Comparison of ENCODE assay signal across 8 cellular contexts in genomic region chr9:137028281-137029057, GRCh38. TPM values are rescaled to one million over a fixed set of nuclear protein-coding genes. Genes with fewer than 3 reads are reported as not detected.
DNase-seq lines count a peak whose midpoint lies in the region; ATAC-seq and TF ChIP-seq lines count a peak whose summit lies in the region.

No MANE protein-coding gene starts in this region.

- ATAC-seq in omental fat pad (ENCODE audit: low FRiP score): peak; percentile 17

- H3K36me3 Mint-ChIP-seq in glutamatergic neuron (ENCODE audit: unreplicated experiment) (no peaks in the 10 kb centered on the region), type B pancreatic cell (no peaks in the 10 kb centered on the region)

- H3K27me3 Mint-ChIP-seq in glutamatergic neuron (ENCODE audit: unreplicated experiment) (peaks cover 14% of the 10 kb centered on the region), type B pancreatic cell (no peaks in the 10 kb centered on the region)

- peak; percentile 66 to 83 (median 74) for DNase-seq in NCI-H1417 (lab: John Stamatoyannopoulos, UW)
- DNase-seq in NCI-H1417 treated with DMSO at 0.1 percent for 48 hours (lab: John Stamatoyannopoulos, UW): no peak
- DNase-seq in HT1080 (ENCODE audit: low read depth): peak; percentile 37
- DNase-seq in RPMI7951 (ENCODE audit: low read depth): peak; percentile 46
- DNase-seq in activated naive CD4-positive, alpha-beta T cell treated with Interleukin-2 at 50 U/mL for 16 hours: peak; percentile 71
- peak; percentile 76 for DNase-seq in glutamatergic neuron
- no peak for DNase-seq in omental fat pad (ENCODE audit: low spot score)
- no peak for DNase-seq in type B pancreatic cell (ENCODE audit: extremely low spot score, unreplicated experiment)

- H3K27ac Mint-ChIP-seq in glutamatergic neuron (ENCODE audit: unreplicated experiment) (no peak overlapping the region), type B pancreatic cell (no peak overlapping the region)

- H3K4me3 Mint-ChIP-seq in glutamatergic neuron (ENCODE audit: unreplicated experiment) (peak overlapping the region; percentile 42), type B pancreatic cell (peak overlapping the region; percentile 80)

- no peak for TF ChIP-seq CTCF in glutamatergic neuron (IDR thresholded peaks at IDR 0.05; ENCODE audit: partially characterized antibody, unreplicated experiment)
- TF ChIP-seq CTCF in omental fat pad (IDR thresholded peaks at IDR 0.05): no peak
- TF ChIP-seq CTCF in type B pancreatic cell (conservative IDR thresholded peaks at IDR 0.05): no peak

- peaks cover 3% of the 10 kb centered on the region for H3K9me3 Mint-ChIP-seq in glutamatergic neuron (ENCODE audit: unreplicated experiment)
- no peaks in the 10 kb centered on the region for H3K9me3 Mint-ChIP-seq in type B pancreatic cell

- H3K4me1 Mint-ChIP-seq in glutamatergic neuron (ENCODE audit: low read depth, unreplicated experiment) (peaks cover 3% of the 10 kb centered on the region), type B pancreatic cell (ENCODE audit: unreplicated experiment) (no peaks in the 10 kb centered on the region)

RNA-seq across cellular contexts. Expression of gene ABCA2, which starts 0.4 kb away (rescaled TPM):
- total RNA-seq in HT1080 (2014; rRNA removed; shearing (Covaris generic)): 7.5 and 9.0 TPM in 2 replicates
- 20.2 and 25.6 TPM in 2 replicates for polyA plus RNA-seq in HT1080 (2015; cell fraction: cytosol; rRNA removed)
- 83.6 and 95.5 TPM in 2 replicates for polyA plus RNA-seq in HT1080 (2015; cell fraction: nucleus; rRNA removed)
- 4.1 and 10.8 TPM in 2 replicates for total RNA-seq in RPMI7951 (2014; rRNA removed; shearing (Covaris generic))
- total RNA-seq in glutamatergic neuron (ENCODE audit: unreplicated experiment): 70.7 TPM
- total RNA-seq in omental fat pad: 10 to 100 TPM; 15.4 to 31.5 (median 25.9) TPM
- total RNA-seq in type B pancreatic cell (ENCODE audit: low replicate concordance): 44.7 and 47.7 TPM in 2 replicates

RNA-seq across cellular contexts. Expression of gene FUT7, which starts 3.4 kb away (rescaled TPM):
- not detected in 2 replicates for total RNA-seq in HT1080 (2014; rRNA removed; shearing (Covaris generic))
- polyA plus RNA-seq in HT1080 (2015; cell fraction: cytosol; rRNA removed): not detected in 2 replicates
- not detected in 2 replicates for polyA plus RNA-seq in HT1080 (2015; cell fraction: nucleus; rRNA removed)
- not detected in 2 replicates for total RNA-seq in RPMI7951 (2014; rRNA removed; shearing (Covaris generic))
- total RNA-seq in glutamatergic neuron (ENCODE audit: unreplicated experiment) (0.20 TPM), omental fat pad (1 to 10 TPM in 1 of 4 donors, under 1 TPM in 2, not detected in 1; 0.19 to 3.6 (median 0.31) TPM), type B pancreatic cell (ENCODE audit: low replicate concordance) (not detected in 2 replicates)

RNA-seq across cellular contexts. Expression of gene NPDC1, which starts 17.5 kb away (rescaled TPM):
- total RNA-seq in HT1080 (2014; rRNA removed; shearing (Covaris generic)): 31.5 and 39.2 TPM in 2 replicates
- 45.7 and 49.5 TPM in 2 replicates for polyA plus RNA-seq in HT1080 (2015; cell fraction: cytosol; rRNA removed)
- polyA plus RNA-seq in HT1080 (2015; cell fraction: nucleus; rRNA removed): 127 and 134 TPM in 2 replicates
- total RNA-seq in RPMI7951 (2014; rRNA removed; shearing (Covaris generic)): 0.60 and 1.6 TPM in 2 replicates
- total RNA-seq in glutamatergic neuron (ENCODE audit: unreplicated experiment) (260 TPM), omental fat pad (10 to 100 TPM; 37.2 to 70.5 (median 58.5) TPM), type B pancreatic cell (ENCODE audit: low replicate concordance) (68.0 and 70.3 TPM in 2 replicates)

RNA-seq across cellular contexts. Expression of gene ENTPD2, which starts 25.4 kb away (rescaled TPM):
- not detected in 2 replicates for total RNA-seq in HT1080 (2014; rRNA removed; shearing (Covaris generic))
- polyA plus RNA-seq in HT1080 (2015; cell fraction: cytosol; rRNA removed): not detected in 2 replicates
- polyA plus RNA-seq in HT1080 (2015; cell fraction: nucleus; rRNA removed): not detected in 2 replicates
- total RNA-seq in RPMI7951 (2014; rRNA removed; shearing (Covaris generic)): not detected in 2 replicates
- total RNA-seq in glutamatergic neuron (ENCODE audit: unreplicated experiment) (0.69 TPM), omental fat pad (under 1 TPM in 3 of 4 donors, not detected in 1; 0.25 to 0.72 (median 0.28) TPM), type B pancreatic cell (ENCODE audit: low replicate concordance) (3.3 and 6.4 TPM in 2 replicates)

RNA-seq across cellular contexts. Expression of gene CLIC3, which starts 32.1 kb away (rescaled TPM):
- total RNA-seq in HT1080 (2014; rRNA removed; shearing (Covaris generic)): 1.0 and 1.7 TPM in 2 replicates
- polyA plus RNA-seq in HT1080 (2015; cell fraction: cytosol; rRNA removed): 21.2 and 23.5 TPM in 2 replicates
- polyA plus RNA-seq in HT1080 (2015; cell fraction: nucleus; rRNA removed): 7.2 and 12.2 TPM in 2 replicates
- 0.68 and 1.7 TPM in 2 replicates for total RNA-seq in RPMI7951 (2014; rRNA removed; shearing (Covaris generic))
- not detected for total RNA-seq in glutamatergic neuron (ENCODE audit: unreplicated experiment)
- 1 to 10 TPM in 3 of 4 donors, under 1 TPM in 1; 0.95 to 9.7 (median 4.7) TPM for total RNA-seq in omental fat pad
- 38.6 and 63.3 TPM in 2 replicates for total RNA-seq in type B pancreatic cell (ENCODE audit: low replicate concordance)

Comparison
In these comparisons a context has a peak if more than half of its experiments do, and no peak if none do; other contexts are left out.
1. DNase-seq: peak in NCI-H1417 (3 of 3), HT1080 (single experiment), RPMI7951 (single experiment), activated naive CD4-positive, alpha-beta T cell treated with Interleukin-2 at 50 U/mL for 16 hours (single experiment) and glutamatergic neuron (single experiment); none in NCI-H1417 treated with DMSO at 0.1 percent for 48 hours (single experiment), omental fat pad (single experiment) and type B pancreatic cell (single experiment).
2. RNA of gene NPDC1, which starts 17.5 kb away (total RNA-seq): 260 TPM in glutamatergic neuron (single experiment), 68.0 to 70.3 TPM in type B pancreatic cell, 37.2 to 70.5 TPM in omental fat pad and 31.5 to 39.2 TPM in HT1080; 0.60 to 1.6 TPM in RPMI7951; every median in the first group is over 10 times any median in the second.